ENCODE assay signal across 1 cellular context in genomic region chr3:119223511-119223910, GRCh38.
TF ChIP-seq lines count a peak whose summit lies in the region.

No MANE protein-coding gene starts in this region.

TF ChIP-seq in GM12878, 131 proteins besides CTCF, POLR2A, EP300 and RAD21:
- TF ChIP-seq IRF5 (IDR thresholded peaks at IDR 0.05; ENCODE audit: borderline replicate concordance) = no peak
- no peak for TF ChIP-seq ASH2L (IDR thresholded peaks at IDR 0.05; ENCODE audit: borderline replicate concordance, low read depth)
- no peak for TF ChIP-seq BCL11A (IDR thresholded peaks at IDR 0.05; ENCODE audit: low read depth, low read length)
- no peak for TF ChIP-seq SIX5 (IDR thresholded peaks at IDR 0.05; ENCODE audit: low read depth, low read length, severe bottlenecking)
- no peak for TF ChIP-seq ATF7 (IDR thresholded peaks at IDR 0.05; ENCODE audit: low read depth)
- TF ChIP-seq ELK1 (IDR thresholded peaks at IDR 0.05; ENCODE audit: low read depth, low read length) = no peak
- TF ChIP-seq IRF3 (IDR thresholded peaks at IDR 0.05) = no peak
- no peak for TF ChIP-seq PKNOX1 (IDR thresholded peaks at IDR 0.05)
- no peak for TF ChIP-seq FOXM1 (IDR thresholded peaks at IDR 0.05; ENCODE audit: low read depth, low read length)
- TF ChIP-seq MYB (IDR thresholded peaks at IDR 0.05; ENCODE audit: borderline replicate concordance, low read depth, low read length) = no peak
- TF ChIP-seq ZBTB4 (CRISPR knock-in tag; IDR thresholded peaks at IDR 0.05) = no peak
- no peak for TF ChIP-seq CREB1 (IDR thresholded peaks at IDR 0.05; ENCODE audit: low read depth)
- no peak for TF ChIP-seq CUX1 (IDR thresholded peaks at IDR 0.05; ENCODE audit: insufficient replicate concordance, low read depth, low read length)
